ENCODE assay signal across 18 cellular contexts in genomic region chr5:109939109-109939682, GRCh38.
A peak's percentile ranks its signal among the peaks of the same experiment; 100 is the strongest.
DNase-seq lines count a peak whose midpoint lies in the region; ATAC-seq and TF ChIP-seq lines count a peak whose summit lies in the region.
"Had no signal": no experiment of that assay in that cellular context is flagged by ENCODE, and none has a peak within 500 bp of the region (broad histone marks: within the 10 kb centered on the region; RNA-seq: fewer than 3 reads in every experiment).

No MANE protein-coding gene starts in this region.

- no peak overlapping the region for H2AFZ ChIP-seq in IMR-90 (replicated peaks; ENCODE audit: low read length, poor library complexity)

- H4K20me1 ChIP-seq in IMR-90 (ENCODE audit: insufficient read depth, low read length), result no peaks in the 10 kb centered on the region

- CTCF ChIA-PET in IMR-90 (lab: Yijun Ruan, JAX), result no interaction called here
- CTCF ChIA-PET in CD4-positive, alpha-beta memory T cell (lab: Charles Lee; ENCODE audit: partially characterized antibody), result no interaction called here

- no peaks in the 10 kb centered on the region for H3K4me1 ChIP-seq in IMR-90 (ENCODE audit: control insufficient read depth, insufficient read depth, low read length)
- no peaks in the 10 kb centered on the region for H3K4me1 ChIP-seq in CD4-positive, alpha-beta memory T cell (ENCODE audit: insufficient read depth, low read length)

- H4K5ac ChIP-seq in IMR-90 (ENCODE audit: low read depth, low read length), result no peak overlapping the region

- H3K9me3 ChIP-seq in IMR-90 (ENCODE audit: control insufficient read depth, insufficient read depth, low read length), result no peaks in the 10 kb centered on the region
- H3K9me3 ChIP-seq in CD4-positive, alpha-beta memory T cell (ENCODE audit: control insufficient read depth in 1 of 2, low read length in 2 of 2), result no peaks in the 10 kb centered on the region

- H3K27ac Mint-ChIP-seq in CD4-positive, alpha-beta memory T cell, result no peak overlapping the region
- H3K27ac Mint-ChIP-seq: H9 had no signal

- ATAC-seq in IMR-90 (ENCODE audit: low read depth), result no peak
- no peak for ATAC-seq in GM18505 (IDR thresholded peaks at IDR 0.05; ENCODE audit: unreplicated experiment)
- ATAC-seq: left ventricle myocardium superior, right cardiac atrium had no signal

- H3K4me2 ChIP-seq in IMR-90 (ENCODE audit: low read depth, low read length), result no peak overlapping the region

- H3K9ac ChIP-seq in IMR-90 (ENCODE audit: low read depth, low read length), result no peak overlapping the region

- no peak overlapping the region for H4K8ac ChIP-seq in IMR-90 (ENCODE audit: low read depth in 2 of 2, low read length in 2 of 2)

- H2AK9ac ChIP-seq in IMR-90 (replicated peaks; ENCODE audit: low read depth, low read length, poor library complexity), result no peak overlapping the region

- no TSS peak for BruUV-seq in IMR-90 (replicated peaks; lab: Mats Ljungman, UMichigan)

- H3K79me1 ChIP-seq in IMR-90 (ENCODE audit: low read depth in 1 of 2, low read length in 2 of 2), result no peaks in the 10 kb centered on the region

- peaks cover 2% of the 10 kb centered on the region for H3K27me3 ChIP-seq in IMR-90 (ENCODE audit: control insufficient read depth, insufficient read depth, low read length)
- H3K27me3 ChIP-seq in CD4-positive, alpha-beta memory T cell (ENCODE audit: insufficient read depth, low read length), result no peaks in the 10 kb centered on the region

- no peak overlapping the region for H3K23ac ChIP-seq in IMR-90 (ENCODE audit: low read depth, low read length)

- H2BK120ac ChIP-seq in IMR-90 (ENCODE audit: low read depth, low read length), result no peak overlapping the region

- H3K14ac ChIP-seq in IMR-90 (replicated peaks; ENCODE audit: low read depth, low read length), result no peak overlapping the region

- no peak overlapping the region for H4K91ac ChIP-seq in IMR-90 (ENCODE audit: insufficient read depth, low read depth, low read length)

- no peak overlapping the region for H3K18ac ChIP-seq in IMR-90 (ENCODE audit: low read depth, low read length)

- TF ChIP-seq POLR2A in IMR-90 (IDR thresholded peaks at IDR 0.05; ENCODE audit: low read depth, low read length) (no peak), GM18505 (IDR thresholded peaks at IDR 0.05; ENCODE audit: borderline replicate concordance, extremely low read depth, insufficient read depth, insufficient read length) (no peak)

- no peak overlapping the region for H2BK5ac ChIP-seq in IMR-90 (ENCODE audit: low read depth, low read length, poor library complexity, severe bottlenecking)

- H3K4me3 Mint-ChIP-seq in CD4-positive, alpha-beta memory T cell, result no peak overlapping the region
- H3K4me3 Mint-ChIP-seq: H9 had no signal

- no peaks in the 10 kb centered on the region for H3K9me1 ChIP-seq in IMR-90 (ENCODE audit: insufficient read depth, low read length)

- no peak overlapping the region for H2BK15ac ChIP-seq in IMR-90 (ENCODE audit: low read depth, low read length)

- H3K4me3 ChIP-seq in IMR-90 (ENCODE audit: insufficient read depth, low read depth, low read length) (no peak overlapping the region), fibroblast of the aortic adventitia (ENCODE audit: low read depth, low read length) (no peak overlapping the region)
- no peak overlapping the region for H3K4me3 ChIP-seq in CD4-positive, alpha-beta memory T cell (ENCODE audit: low read length in 2 of 2)

- peaks cover 0 to 4% of the 10 kb centered on the region in 2 donors for H3K27me3 Mint-ChIP-seq in CD4-positive, alpha-beta memory T cell

- TF ChIP-seq CTCF in IMR-90 (conservative IDR thresholded peaks at IDR 0.05; ENCODE audit: low read depth, low read length), result no peak
- no peak for TF ChIP-seq CTCF in fibroblast of the aortic adventitia (IDR thresholded peaks at IDR 0.05; ENCODE audit: insufficient read depth, low read length)

- POLR2A ChIA-PET in IMR-90 (lab: Charles Lee; ENCODE audit: unreplicated experiment), result no interaction called here
- POLR2A ChIA-PET in CD4-positive, alpha-beta memory T cell (lab: Charles Lee; ENCODE audit: partially characterized antibody), result interaction anchor here (1.4 kb wide), 1 partner anchor 17 kb away, joined by 3 read pairs; no protein-coding TSS in a partner anchor

- no peak overlapping the region for H2BK20ac ChIP-seq in IMR-90 (ENCODE audit: low read depth, low read length)

- no peaks in the 10 kb centered on the region for H3K36me3 Mint-ChIP-seq in CD4-positive, alpha-beta memory T cell

- H3K9me3 Mint-ChIP-seq in CD4-positive, alpha-beta memory T cell, result peaks cover 0 to 12% (median 5%) of the 10 kb centered on the region in 8 donors

- dilution Hi-C loops in IMR-90 (cut with HindIII; ENCODE audit: low sequenced_read_pairs, unreplicated experiment), result no loop called here

- peaks cover 0 to 8% (median 4%) of the 10 kb centered on the region in 4 donors for H3K4me1 Mint-ChIP-seq in CD4-positive, alpha-beta memory T cell

- intact Hi-C loops in IMR-90 (cut with micrococcal nuclease), result loop anchor here (5.0 kb wide), 1 partner anchor 433 kb away; no protein-coding TSS in a partner anchor
- intact Hi-C loops in CD4-positive, alpha-beta memory T cell (cut with micrococcal nuclease), result no loop called here

- no CpG with 5 or more reads among the region's 7 CpGs for WGBS in IMR-90 (ENCODE audit: extremely low coverage in 2 of 2, insufficient read length in 1 of 2), 2 experiments

- no peak overlapping the region for H3K4ac ChIP-seq in IMR-90 (ENCODE audit: low read depth, low read length)

- H3K27ac ChIP-seq in IMR-90 (ENCODE audit: insufficient read depth, low read length), result no peak overlapping the region
- H3K27ac ChIP-seq in CD4-positive, alpha-beta memory T cell (ENCODE audit: low read depth, low read length), result no peak overlapping the region

- no peak for TF ChIP-seq RAD21 in IMR-90 (IDR thresholded peaks at IDR 0.05; ENCODE audit: low read length)

- DNase-seq in EH (ENCODE audit: low read depth), result peak; percentile 33
- DNase-seq in IMR-90, result peak; percentile 40
- DNase-seq in amniotic epithelial cell (ENCODE audit: low read depth), result peak; percentile 95
- DNase-seq in fibroblast of the aortic adventitia (ENCODE audit: low read depth), result peak; percentile 20
- no peak for DNase-seq in activated T-cell treated with anti-CD3 and anti-CD28 coated beads, Interleukin-2, amount 50 U/mL, for 1 hour
- DNase-seq in CD4-positive, alpha-beta memory T cell, result no peak
- no peak for DNase-seq in ureter (ENCODE audit: low spot score)
- DNase-seq: activated CD4-positive, CD25-positive, alpha-beta regulatory T cell; amniotic stem cell; H9; left ventricle myocardium superior; NCI-H1436; NCI-H345; NK-92 treated with Interleukin-12 subunit alpha and Interleukin-12 subunit beta, amount 100 ng/mL, for 24 hours; occipital lobe; right cardiac atrium; Right ventricle myocardium superior had no signal

- in situ Hi-C loops in IMR-90 (cut with MboI; ENCODE audit: low sequenced_read_pairs), result no loop called here

- no peaks in the 10 kb centered on the region for H3K36me3 ChIP-seq in IMR-90 (ENCODE audit: control insufficient read depth, insufficient read depth, low read length)
- H3K36me3 ChIP-seq in CD4-positive, alpha-beta memory T cell (ENCODE audit: insufficient read depth, low read length), result no peaks in the 10 kb centered on the region

- H2AK5ac ChIP-seq in IMR-90 (ENCODE audit: low read depth, low read length), result no peak overlapping the region

- H3K56ac ChIP-seq in IMR-90 (ENCODE audit: extremely low read depth, insufficient read depth, low read length), result no peak overlapping the region

TF ChIP-seq in IMR-90, 13 proteins besides CTCF, POLR2A, EP300 and RAD21:
- no peak for TF ChIP-seq SMC3 (IDR thresholded peaks at IDR 0.05; ENCODE audit: low read depth, low read length)
- peak; percentile 29; the same call in 1 of the 2 replicates for TF ChIP-seq CEBPB (IDR thresholded peaks at IDR 0.05; ENCODE audit: low read depth, low read length)

Comparison
In these comparisons a context has a peak if more than half of its experiments do, and no peak if none do; other contexts are left out.
1. DNase-seq: peak in EH (single experiment), IMR-90 (single experiment), amniotic epithelial cell (single experiment) and fibroblast of the aortic adventitia (single experiment); none in activated T-cell treated with anti-CD3 and anti-CD28 coated beads, Interleukin-2, amount 50 U/mL, for 1 hour (single experiment), CD4-positive, alpha-beta memory T cell (0 of 5) and ureter (single experiment).